19 cellular contexts compared by ENCODE assay signal in genomic region chr1:65896721-65897120, GRCh38.
DNase-seq lines count a peak whose midpoint lies in the region; ATAC-seq and TF ChIP-seq lines count a peak whose summit lies in the region.
"Had no signal": no experiment of that assay in that cellular context is flagged by ENCODE, and none has a peak within 500 bp of the region (broad histone marks: within the 10 kb centered on the region; RNA-seq: fewer than 3 reads in every experiment).

No MANE protein-coding gene starts in this region.

- peaks cover 11% of the 10 kb centered on the region for H3K79me2 ChIP-seq in osteoblast (ENCODE audit: insufficient read depth, low read length)

- peak; percentile 40 for DNase-seq in EH (ENCODE audit: low read depth)
- peak; percentile 95 for DNase-seq in LHCN-M2 (ENCODE audit: low read depth)
- DNase-seq in choroid plexus epithelial cell (ENCODE audit: low read depth), result peak; percentile 25
- DNase-seq in osteoblast (ENCODE audit: insufficient read length, low spot score, missing footprints), result no peak
- no peak for DNase-seq in kidney tubule cell (ENCODE audit: low spot score)
- DNase-seq in right lobe of liver, result no peak
- DNase-seq in activated naive CD8-positive, alpha-beta T cell treated with anti-CD3 and anti-CD28 coated beads for 36 hours, result no peak
- DNase-seq: Calu3; CD8-positive, alpha-beta T cell; EL; Kasumi-1; NCI-H1092 treated with DMSO at 0.1 percent for 48 hours; NCI-H146; NCI-H510A; NCI-H774; OCI-M1; Right ventricle myocardium superior had no signal

- H3K4me3 Mint-ChIP-seq in activated naive CD8-positive, alpha-beta T cell treated with anti-CD3 and anti-CD28 coated beads for 36 hours, result no peak overlapping the region
- H3K4me3 Mint-ChIP-seq: CD8-positive, alpha-beta T cell had no signal

- no peaks in the 10 kb centered on the region for H3K4me1 Mint-ChIP-seq in activated naive CD8-positive, alpha-beta T cell treated with anti-CD3 and anti-CD28 coated beads for 36 hours

- H3K4me1 ChIP-seq in osteoblast (ENCODE audit: insufficient read depth, low read length) (peaks cover 25% of the 10 kb centered on the region), right lobe of liver (no peaks in the 10 kb centered on the region)
- H3K4me1 ChIP-seq: BLaER1 treated with 17β-estradiol and CSF1 and Interleukin-3, amounts not matched to agents 10 nM and 100 nM had no signal

- H3K27me3 Mint-ChIP-seq in activated naive CD8-positive, alpha-beta T cell treated with anti-CD3 and anti-CD28 coated beads for 36 hours, result peaks cover 35% of the 10 kb centered on the region

- H2AFZ ChIP-seq in osteoblast (ENCODE audit: low read length), result no peak overlapping the region

- 21% methylated on average over 1 of the region's 1 CpG for WGBS in right lobe of liver (ENCODE audit: insufficient coverage, low coverage, low lambda C conversion rate, missing lambda C conversion rate)

- H3K27me3 ChIP-seq in osteoblast (ENCODE audit: insufficient read depth, low read length) (no peaks in the 10 kb centered on the region), right lobe of liver (no peaks in the 10 kb centered on the region)
- H3K27me3 ChIP-seq: BLaER1 treated with 17β-estradiol and CSF1 and Interleukin-3, amounts not matched to agents 10 nM and 100 nM had no signal

- no peaks in the 10 kb centered on the region for H4K20me1 ChIP-seq in osteoblast (ENCODE audit: insufficient read depth, low read length)
- H4K20me1 ChIP-seq: BLaER1 treated with 17β-estradiol and CSF1 and Interleukin-3, amounts not matched to agents 10 nM and 100 nM had no signal

- no peaks in the 10 kb centered on the region for H3K36me3 ChIP-seq in osteoblast (ENCODE audit: insufficient read depth, low read length)
- no peaks in the 10 kb centered on the region for H3K36me3 ChIP-seq in right lobe of liver
- H3K36me3 ChIP-seq: BLaER1 treated with 17β-estradiol and CSF1 and Interleukin-3, amounts not matched to agents 10 nM and 100 nM had no signal

- no peaks in the 10 kb centered on the region for H3K9me3 ChIP-seq in osteoblast (ENCODE audit: low read depth, low read length)
- H3K9me3 ChIP-seq in right lobe of liver, result no peaks in the 10 kb centered on the region

- peaks cover 10% of the 10 kb centered on the region for H3K9me3 Mint-ChIP-seq in activated naive CD8-positive, alpha-beta T cell treated with anti-CD3 and anti-CD28 coated beads for 36 hours

- no peaks in the 10 kb centered on the region for H3K36me3 Mint-ChIP-seq in activated naive CD8-positive, alpha-beta T cell treated with anti-CD3 and anti-CD28 coated beads for 36 hours
- H3K36me3 Mint-ChIP-seq: CD8-positive, alpha-beta T cell had no signal

- no peak for ATAC-seq in right lobe of liver
- no peak for ATAC-seq in HG02870 (IDR thresholded peaks at IDR 0.05; ENCODE audit: unreplicated experiment)
- ATAC-seq: CD8-positive, alpha-beta T cell had no signal

- intact Hi-C loops in right lobe of liver (cut with DNase I), result no loop called here

- no peak for TF ChIP-seq POLR2A in right lobe of liver (IDR thresholded peaks at IDR 0.05)

- no peak overlapping the region for H3K27ac Mint-ChIP-seq in activated naive CD8-positive, alpha-beta T cell treated with anti-CD3 and anti-CD28 coated beads for 36 hours
- H3K27ac Mint-ChIP-seq: CD8-positive, alpha-beta T cell had no signal

- TF ChIP-seq CTCF in choroid plexus epithelial cell (conservative IDR thresholded peaks at IDR 0.05; ENCODE audit: low read depth, low read length) (no peak), osteoblast (IDR thresholded peaks at IDR 0.05; ENCODE audit: extremely low read depth, low read depth, low read length) (no peak), right lobe of liver (IDR thresholded peaks at IDR 0.05) (no peak)

- H3K4me3 ChIP-seq in choroid plexus epithelial cell (ENCODE audit: low read depth, low read length) (no peak overlapping the region), osteoblast (ENCODE audit: insufficient read depth, low read length) (no peak overlapping the region), right lobe of liver (no peak overlapping the region)
- H3K4me3 ChIP-seq: BLaER1 treated with 17β-estradiol and CSF1 and Interleukin-3, amounts not matched to agents 10 nM and 100 nM had no signal

- H3K27ac ChIP-seq in osteoblast (ENCODE audit: low read depth, low read length) (peak overlapping the region; percentile 92), right lobe of liver (no peak overlapping the region)
- H3K27ac ChIP-seq: BLaER1 treated with 17β-estradiol and CSF1 and Interleukin-3, amounts not matched to agents 10 nM and 100 nM had no signal

- peak overlapping the region; percentile 2 for H3K4me2 ChIP-seq in osteoblast (ENCODE audit: insufficient read depth, low read length)
- H3K4me2 ChIP-seq: BLaER1 treated with 17β-estradiol and CSF1 and Interleukin-3, amounts not matched to agents 10 nM and 100 nM had no signal

Comparison
In these comparisons a context has a peak if more than half of its experiments do, and no peak if none do; other contexts are left out.
1. DNase-seq: peak in EH (single experiment), LHCN-M2 (single experiment) and choroid plexus epithelial cell (single experiment); none in osteoblast (single experiment), kidney tubule cell (single experiment), right lobe of liver (0 of 3) and activated naive CD8-positive, alpha-beta T cell treated with anti-CD3 and anti-CD28 coated beads for 36 hours (single experiment).